22 cellular contexts compared by ENCODE assay signal in the genomic region with DNA sequence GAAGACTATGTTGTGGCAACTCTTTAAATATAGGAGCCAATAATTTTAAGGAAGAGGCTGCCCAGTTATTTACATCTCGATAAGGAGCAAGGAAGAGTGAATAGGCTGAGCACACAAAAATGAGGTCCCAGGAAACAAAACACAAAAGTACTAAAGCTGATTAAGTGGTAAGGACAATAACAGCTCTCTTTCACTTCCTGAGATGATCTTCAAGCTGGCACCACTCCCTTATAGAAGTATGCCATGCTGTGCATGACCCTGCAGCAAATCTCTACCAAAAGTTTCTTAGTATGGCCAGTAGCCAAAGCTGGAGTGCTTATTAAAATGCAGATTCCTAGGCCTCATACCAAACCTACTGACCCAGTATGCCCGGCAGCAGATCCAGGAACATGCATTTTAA. TPM values are rescaled to one million over a fixed set of nuclear protein-coding genes. Genes with fewer than 3 reads are reported as not detected.
DNase-seq lines count a peak whose midpoint lies in the region; ATAC-seq and TF ChIP-seq lines count a peak whose summit lies in the region.
"Had no signal": no experiment of that assay in that cellular context is flagged by ENCODE, and none has a peak within 500 bp of the region (broad histone marks: within the 10 kb centered on the region; RNA-seq: fewer than 3 reads in every experiment).

No MANE protein-coding gene starts in this region.

- in situ Hi-C loops in G401 (cut with HindIII; ENCODE audit: low sequenced_read_pairs) = no loop called here

- no peak for TF ChIP-seq CTCF in GM10266 (IDR thresholded peaks at IDR 0.05; ENCODE audit: control insufficient read depth, insufficient read depth, low read depth, missing control alignments)

- ATAC-seq in activated T-cell treated with anti-CD3 and anti-CD28 coated beads, Interleukin-2, amount 50 U/mL, for 4 hours = no peak
- ATAC-seq: HCT116, Right ventricle myocardium inferior had no signal

- H3K36me3 Mint-ChIP-seq in activated T-cell treated with anti-CD3 and anti-CD28 coated beads, Interleukin-2, amount 50 U/mL, for 4 hours (ENCODE audit: insufficient read depth) = no peaks in the 10 kb centered on the region
- H3K36me3 Mint-ChIP-seq: CD4-positive, CD25-positive, alpha-beta regulatory T cell had no signal

- peaks cover 10% of the 10 kb centered on the region for H3K9me3 Mint-ChIP-seq in activated T-cell treated with anti-CD3 and anti-CD28 coated beads, Interleukin-2, amount 50 U/mL, for 4 hours

- no peak overlapping the region for H3K4me3 Mint-ChIP-seq in activated T-cell treated with anti-CD3 and anti-CD28 coated beads, Interleukin-2, amount 50 U/mL, for 4 hours
- H3K4me3 Mint-ChIP-seq: CD4-positive, CD25-positive, alpha-beta regulatory T cell had no signal

- no peaks in the 10 kb centered on the region for H3K4me1 Mint-ChIP-seq in activated T-cell treated with anti-CD3 and anti-CD28 coated beads, Interleukin-2, amount 50 U/mL, for 4 hours (ENCODE audit: low read depth)
- H3K4me1 Mint-ChIP-seq: CD4-positive, CD25-positive, alpha-beta regulatory T cell had no signal

- peak; percentile 7 for DNase-seq in NCI-H2196 (lab: John Stamatoyannopoulos, UW; ENCODE audit: unreplicated experiment)
- DNase-seq in NCI-H2196 treated with DMSO at 0.1 percent for 48 hours (lab: John Stamatoyannopoulos, UW; ENCODE audit: unreplicated experiment) = no peak
- peak; percentile 19 for DNase-seq in G401 (ENCODE audit: low spot score)
- peak; percentile 76 for DNase-seq in RPMI8226
- DNase-seq in stimulated activated CD4-positive, alpha-beta T cell treated with anti-CD3 and anti-CD28 coated beads, Interleukin-12 subunit alpha, Interleukin-12 subunit beta, amount 100 ng/mL, for 4 hours = no peak
- no peak for DNase-seq in GM10266 (ENCODE audit: extremely low spot score)
- no peak for DNase-seq in activated T-cell treated with anti-CD3 and anti-CD28 coated beads, Interleukin-2, amount 50 U/mL, for 4 hours
- DNase-seq: 8988T; CD4-positive, CD25-positive, alpha-beta regulatory T cell; DMS79; EL; GF-D8; NCI-H1092 treated with DMSO at 0.1 percent for 48 hours; NCI-H1436; NCI-H187; NCI-H2081 treated with DMSO at 0.1 percent for 48 hours; NCI-H2227 treated with DMSO at 0.1 percent for 48 hours; NCI-H510A; SJCRH30 had no signal

- H3K27me3 Mint-ChIP-seq in activated T-cell treated with anti-CD3 and anti-CD28 coated beads, Interleukin-2, amount 50 U/mL, for 4 hours (ENCODE audit: low read depth) = no peaks in the 10 kb centered on the region
- H3K27me3 Mint-ChIP-seq: CD4-positive, CD25-positive, alpha-beta regulatory T cell had no signal

RNA-seq across cellular contexts. Expression of gene CADPS2, which starts 39.7 kb away (rescaled TPM):
- total RNA-seq in G401 (2014; rRNA removed; shearing (Covaris generic)) = 0.25 and 0.31 TPM in 2 replicates
- total RNA-seq in activated T-cell treated with anti-CD3 and anti-CD28 coated beads, Interleukin-2, amount 50 U/mL, for 4 hours = under 1 TPM; 0.11 to 0.18 (median 0.16) TPM
- total RNA-seq: CD4-positive, CD25-positive, alpha-beta regulatory T cell; SJCRH30; T-helper 1 cell treated with Interleukin-12 subunit alpha and Interleukin-12 subunit beta and Interleukin-4 antibody, amounts not matched to agents 30 ng/mL and 1 ng/mL, for 36 hours had no signal

Comparison
In these comparisons a context has a peak if more than half of its experiments do, and no peak if none do; other contexts are left out.
1. DNase-seq: peak in NCI-H2196 (single experiment), G401 (single experiment) and RPMI8226 (single experiment); none in NCI-H2196 treated with DMSO at 0.1 percent for 48 hours (single experiment), stimulated activated CD4-positive, alpha-beta T cell treated with anti-CD3 and anti-CD28 coated beads, Interleukin-12 subunit alpha, Interleukin-12 subunit beta, amount 100 ng/mL, for 4 hours (single experiment), GM10266 (single experiment) and activated T-cell treated with anti-CD3 and anti-CD28 coated beads, Interleukin-2, amount 50 U/mL, for 4 hours (single experiment).